Comparison of ENCODE assay signal across 7 cellular contexts in genomic region chr11:64778223-64778472, GRCh38. TPM values are rescaled to one million over a fixed set of nuclear protein-coding genes. Genes with fewer than 3 reads are reported as not detected.
DNase-seq lines count a peak whose midpoint lies in the region; ATAC-seq and TF ChIP-seq lines count a peak whose summit lies in the region.

No MANE protein-coding gene starts in this region.

- ATAC-seq in GM21786 (IDR thresholded peaks at IDR 0.05; ENCODE audit: unreplicated experiment): peak; percentile 2

- peak overlapping the region; percentile 99 to 100 (median 100) for H3K27ac ChIP-seq in esophagus muscularis mucosa (replicated peaks in 1 of 4)

- DNase-seq in NT2/D1 (ENCODE audit: low read depth, low spot score) (no peak), esophagus muscularis mucosa (ENCODE audit: extremely low spot score) (no peak), retinal pigment epithelial cell (ENCODE audit: low read depth) (no peak), NCI-H146 (lab: John Stamatoyannopoulos, UW) (no peak), H4 (ENCODE audit: low spot score) (no peak)
- no peak for DNase-seq in activated CD4-positive, CD25-positive, alpha-beta regulatory T cell treated with anti-CD3 and anti-CD28 coated beads, Interleukin-2, amount 50 U/mL, for 72 hours

- no peaks in the 10 kb centered on the region for H3K4me1 ChIP-seq in NT2/D1 (ENCODE audit: insufficient read depth, insufficient read length)
- peaks cover 47 to 51% (median 50%) of the 10 kb centered on the region in 4 donors for H3K4me1 ChIP-seq in esophagus muscularis mucosa

- intact Hi-C loops in esophagus muscularis mucosa (cut with DNase I): loop anchor here (5.0 kb wide), 1 partner anchor 36 kb away; the partner anchor contains the start of gene RASGRP2

- H3K27me3 ChIP-seq in NT2/D1 (ENCODE audit: insufficient read depth, insufficient read length): no peaks in the 10 kb centered on the region
- H3K27me3 ChIP-seq in esophagus muscularis mucosa: no peaks in the 10 kb centered on the region

- 0% methylated on average over 1 of the region's 28 CpGs for WGBS in esophagus muscularis mucosa

- peak overlapping the region; percentile 92 for H3K9ac ChIP-seq in NT2/D1 (ENCODE audit: insufficient read length, low read depth)

- H3K4me3 ChIP-seq in NT2/D1 (ENCODE audit: insufficient read length, low read depth) (peak overlapping the region; percentile 66), esophagus muscularis mucosa (peak overlapping the region; percentile 90 to 99 (median 96)), retinal pigment epithelial cell (ENCODE audit: low read length) (peak overlapping the region; percentile 67)

- no peak for TF ChIP-seq EP300 in esophagus muscularis mucosa (IDR thresholded peaks at IDR 0.05)

- H3K9me3 ChIP-seq in NT2/D1 (ENCODE audit: insufficient read depth, low read length) (no peaks in the 10 kb centered on the region), esophagus muscularis mucosa (no peaks in the 10 kb centered on the region)

- H3K36me3 ChIP-seq in NT2/D1 (ENCODE audit: insufficient read depth, insufficient read length, low read length): peaks cover 54% of the 10 kb centered on the region
- peaks cover 29 to 40% (median 36%) of the 10 kb centered on the region in 4 donors for H3K36me3 ChIP-seq in esophagus muscularis mucosa

- TF ChIP-seq CTCF in esophagus muscularis mucosa (IDR thresholded peaks at IDR 0.05) (no peak), retinal pigment epithelial cell (conservative IDR thresholded peaks at IDR 0.05; ENCODE audit: low read depth, low read length) (no peak)

- no peak for TF ChIP-seq POLR2A in esophagus muscularis mucosa (IDR thresholded peaks at IDR 0.05; ENCODE audit: low read depth)

RNA-seq across cellular contexts. Expression of gene SF1, which starts 0.2 kb away (rescaled TPM):
- 100 to 1,000 TPM; 199 to 285 (median 234) TPM for total RNA-seq in esophagus muscularis mucosa
- total RNA-seq in H4 (2014; rRNA removed; shearing (Covaris generic)): 79.6 and 94.1 TPM in 2 replicates

RNA-seq across cellular contexts. Expression of gene PYGM, which starts 18.4 kb away (rescaled TPM):
- 10 to 100 TPM; 18.4 to 57.2 (median 26.3) TPM for total RNA-seq in esophagus muscularis mucosa
- total RNA-seq in H4 (2014; rRNA removed; shearing (Covaris generic)): 0.25 TPM in 1 of 2 replicates, not detected in the other

RNA-seq across cellular contexts. Expression of gene MAP4K2, which starts 24.9 kb away (rescaled TPM):
- 10 to 100 TPM; 11.1 to 25.0 (median 17.1) TPM for total RNA-seq in esophagus muscularis mucosa
- 18.0 and 40.9 TPM in 2 replicates for total RNA-seq in H4 (2014; rRNA removed; shearing (Covaris generic))

RNA-seq across cellular contexts. Expression of gene MEN1, which starts 32.2 kb away (rescaled TPM):
- total RNA-seq in esophagus muscularis mucosa: 10 to 100 TPM; 10.4 to 18.7 (median 11.5) TPM
- total RNA-seq in H4 (2014; rRNA removed; shearing (Covaris generic)): 8.9 and 10.6 TPM in 2 replicates

RNA-seq across cellular contexts. Expression of gene RASGRP2, which starts 34.2 kb away (rescaled TPM):
- total RNA-seq in esophagus muscularis mucosa: 10 to 100 TPM; 32.8 to 72.8 (median 34.9) TPM
- not detected in 2 replicates for total RNA-seq in H4 (2014; rRNA removed; shearing (Covaris generic))

Comparison
In these comparisons a context has a peak if more than half of its experiments do, and no peak if none do; other contexts are left out.
1. RNA of gene PYGM, which starts 18.4 kb away (total RNA-seq): 18.4 to 57.2 TPM in esophagus muscularis mucosa; 0.25 TPM in H4; every median in the first group is over 10 times any median in the second.
2. Peak in every context shown above with its lines, with median percentiles within 50 percentile points of each other: H3K4me3 ChIP-seq.